21 cellular contexts compared by ENCODE assay signal in genomic region chr5:8399471-8399870, GRCh38.
"Had no signal": no experiment of that assay in that cellular context is flagged by ENCODE, and none has a peak within 500 bp of the region (broad histone marks: within the 10 kb centered on the region; RNA-seq: fewer than 3 reads in every experiment).

No MANE protein-coding gene starts in this region.

- H3K4me1 ChIP-seq: body of pancreas, colonic mucosa, right lobe of liver had no signal

- H3K36me3 Mint-ChIP-seq: activated CD8-positive, alpha-beta memory T cell treated with anti-CD3 and anti-CD28 coated beads, Interleukin-2, amount 10 ng/mL, durations not matched to agents 7 days and 5 days; memory B cell; naive thymus-derived CD8-positive, alpha-beta T cell; stimulated activated effector memory CD8-positive, alpha-beta T cell treated with anti-CD3 and anti-CD28 coated beads, Interleukin-12 subunit alpha, Interleukin-12 subunit beta, amount 100 ng/mL, for 72 hours; WTC11 had no signal

- H3K4me1 Mint-ChIP-seq: activated CD4-positive, alpha-beta memory T cell treated with anti-CD3 and anti-CD28 coated beads, Interleukin-2, amount 10 ng/mL, durations not matched to agents 7 days and 5 days; activated CD8-positive, alpha-beta memory T cell treated with anti-CD3 and anti-CD28 coated beads, Interleukin-2, amount 10 ng/mL, durations not matched to agents 7 days and 5 days; endodermal cell; memory B cell; naive thymus-derived CD8-positive, alpha-beta T cell; stimulated activated effector memory CD8-positive, alpha-beta T cell treated with anti-CD3 and anti-CD28 coated beads, Interleukin-12 subunit alpha, Interleukin-12 subunit beta, amount 100 ng/mL, for 72 hours; WTC11 had no signal

- H3K9me3 ChIP-seq: body of pancreas, colonic mucosa, right lobe of liver had no signal

- H3K36me3 ChIP-seq: colonic mucosa, right lobe of liver had no signal

- H3K4me3 Mint-ChIP-seq: activated CD4-positive, alpha-beta memory T cell treated with anti-CD3 and anti-CD28 coated beads, Interleukin-2, amount 10 ng/mL, durations not matched to agents 7 days and 5 days; activated CD8-positive, alpha-beta memory T cell treated with anti-CD3 and anti-CD28 coated beads, Interleukin-2, amount 10 ng/mL, durations not matched to agents 7 days and 5 days; activated naive CD4-positive, alpha-beta T cell treated with anti-CD3 and anti-CD28 coated beads for 36 hours; endodermal cell; memory B cell; naive thymus-derived CD8-positive, alpha-beta T cell; stimulated activated effector memory CD8-positive, alpha-beta T cell treated with anti-CD3 and anti-CD28 coated beads, Interleukin-12 subunit alpha, Interleukin-12 subunit beta, amount 100 ng/mL, for 72 hours; WTC11 had no signal

- DNase-seq: activated CD4-positive, alpha-beta memory T cell treated with anti-CD3 and anti-CD28 coated beads, Interleukin-2, amount 10 ng/mL, durations not matched to agents 7 days and 5 days; activated CD4-positive, alpha-beta T cell treated with anti-CD3 and anti-CD28 coated beads for 4 hours; activated CD8-positive, alpha-beta memory T cell treated with anti-CD3 and anti-CD28 coated beads, Interleukin-2, amount 10 ng/mL, durations not matched to agents 7 days and 5 days; activated naive CD4-positive, alpha-beta T cell treated with anti-CD3 and anti-CD28 coated beads for 36 hours; activated T-cell treated with anti-CD3 and anti-CD28 coated beads, Interleukin-2, amount 50 U/mL, for 1 hour; body of pancreas; central memory CD4-positive, alpha-beta T cell; colonic mucosa; endodermal cell; foreskin fibroblast; naive thymus-derived CD8-positive, alpha-beta T cell; right lobe of liver; small intestine; stimulated activated CD4-positive, alpha-beta T cell treated with anti-CD3 and anti-CD28 coated beads, Interleukin-15, amount 100 ng/mL, for 24 hours; stimulated activated CD4-positive, alpha-beta T cell treated with anti-CD3 and anti-CD28 coated beads, Interleukin-4, amount 100 ng/mL, for 24 hours had no signal

- ATAC-seq: activated CD8-positive, alpha-beta memory T cell treated with anti-CD3 and anti-CD28 coated beads, Interleukin-2, amount 10 ng/mL, durations not matched to agents 7 days and 5 days; body of pancreas; naive thymus-derived CD8-positive, alpha-beta T cell; right lobe of liver; stimulated activated effector memory CD8-positive, alpha-beta T cell treated with anti-CD3 and anti-CD28 coated beads, Interleukin-12 subunit alpha, Interleukin-12 subunit beta, amount 100 ng/mL, for 72 hours; WTC11 had no signal

- H3K4me3 ChIP-seq: body of pancreas, colonic mucosa, hepatocyte, right lobe of liver had no signal

- H3K27me3 ChIP-seq: body of pancreas, colonic mucosa, hepatocyte, right lobe of liver had no signal

- H3K27ac ChIP-seq: body of pancreas, colonic mucosa, epithelial cell of prostate, hepatocyte, right lobe of liver had no signal

- H3K27me3 Mint-ChIP-seq: activated CD4-positive, alpha-beta memory T cell treated with anti-CD3 and anti-CD28 coated beads, Interleukin-2, amount 10 ng/mL, durations not matched to agents 7 days and 5 days; activated CD8-positive, alpha-beta memory T cell treated with anti-CD3 and anti-CD28 coated beads, Interleukin-2, amount 10 ng/mL, durations not matched to agents 7 days and 5 days had no signal

- H3K9me3 Mint-ChIP-seq: activated CD4-positive, alpha-beta memory T cell treated with anti-CD3 and anti-CD28 coated beads, Interleukin-2, amount 10 ng/mL, durations not matched to agents 7 days and 5 days; endodermal cell; WTC11 had no signal

- H3K27ac Mint-ChIP-seq: activated CD4-positive, alpha-beta memory T cell treated with anti-CD3 and anti-CD28 coated beads, Interleukin-2, amount 10 ng/mL, durations not matched to agents 7 days and 5 days; activated CD8-positive, alpha-beta memory T cell treated with anti-CD3 and anti-CD28 coated beads, Interleukin-2, amount 10 ng/mL, durations not matched to agents 7 days and 5 days; activated naive CD4-positive, alpha-beta T cell treated with anti-CD3 and anti-CD28 coated beads for 36 hours; activated T-helper 2 cell treated with anti-CD3 and anti-CD28 coated beads, Interferon-gamma antibody, Interleukin-2, Interleukin-4, amounts not matched to agents 10 μg/mL and 5 μg/mL and 100 μg/mL, durations not matched to agents 14 hours and 24 hours and 36 hours; endodermal cell; memory B cell; naive thymus-derived CD8-positive, alpha-beta T cell; stimulated activated effector memory CD8-positive, alpha-beta T cell treated with anti-CD3 and anti-CD28 coated beads, Interleukin-12 subunit alpha, Interleukin-12 subunit beta, amount 100 ng/mL, for 72 hours; WTC11 had no signal
